In the genomic region with DNA sequence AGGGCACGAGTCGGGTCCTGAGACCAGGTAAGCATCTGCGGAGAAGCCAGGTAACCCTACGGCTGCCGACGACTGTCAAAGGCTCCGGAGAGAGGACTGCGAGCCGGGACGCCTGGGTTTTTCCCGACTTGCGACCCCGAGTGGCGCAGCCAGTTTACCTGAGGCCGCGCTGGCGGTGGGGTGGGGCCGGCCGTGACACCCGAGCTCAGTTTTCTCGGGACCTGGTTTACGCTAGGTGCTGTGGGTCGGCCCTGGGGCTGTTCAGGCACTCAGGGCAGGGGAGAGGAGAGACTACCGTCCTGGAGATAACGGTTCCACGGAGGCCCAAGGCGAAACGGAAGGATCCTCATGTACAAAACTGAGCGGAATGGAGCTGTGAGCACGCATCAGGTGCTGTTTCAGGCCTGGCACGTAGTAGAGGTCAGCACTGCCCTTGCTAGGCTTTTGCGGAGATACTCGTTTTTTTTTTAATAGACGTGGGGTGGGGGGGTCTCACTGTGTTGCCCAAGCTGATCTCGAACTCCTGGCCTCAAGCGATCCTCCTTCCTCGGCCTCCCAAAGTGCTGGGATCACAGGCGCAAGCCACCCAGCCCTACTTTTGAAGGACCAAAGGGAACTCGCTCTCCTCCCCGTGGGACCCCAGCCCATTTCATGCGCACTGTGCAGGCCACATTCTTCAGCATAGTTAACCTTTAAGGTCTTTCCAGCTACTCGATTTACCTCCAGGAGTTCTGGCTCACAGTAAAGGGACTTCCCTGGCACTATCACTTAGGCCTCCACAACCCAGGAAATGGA, we compare ENCODE assay signal across 8 cellular contexts. TPM values are rescaled to one million over a fixed set of nuclear protein-coding genes. Genes with fewer than 3 reads are reported as not detected.
DNase-seq lines count a peak whose midpoint lies in the region; ATAC-seq and TF ChIP-seq lines count a peak whose summit lies in the region.

No MANE protein-coding gene starts in this region.

- no peaks in the 10 kb centered on the region for H3K27me3 ChIP-seq in rectal smooth muscle tissue (ENCODE audit: control insufficient read depth, insufficient read depth, low read length)

- H3K4me1 Mint-ChIP-seq in T-helper 17 cell: peaks cover 48% of the 10 kb centered on the region

- H3K27ac ChIP-seq in rectal smooth muscle tissue (ENCODE audit: low read depth, low read length): peak overlapping the region; percentile 81

- H3K27me3 Mint-ChIP-seq in T-helper 17 cell: no peaks in the 10 kb centered on the region

- H3K9ac ChIP-seq in rectal smooth muscle tissue (ENCODE audit: low read length): peak overlapping the region; percentile 93

- peak overlapping the region; percentile 92 to 96 for H3K4me3 ChIP-seq in foreskin fibroblast (ENCODE audit: low read depth in 1 of 2, low read length in 2 of 2)
- peak overlapping the region; percentile 92 for H3K4me3 ChIP-seq in rectal smooth muscle tissue (ENCODE audit: low read length)

- ATAC-seq in HG03095 (IDR thresholded peaks at IDR 0.05; ENCODE audit: unreplicated experiment) (peak; percentile 5), T-helper 17 cell (peak; percentile 25)

- DNase-seq in NOMO-1 treated with DMSO at 0.1 percent for 48 hours (lab: John Stamatoyannopoulos, UW; ENCODE audit: unreplicated experiment) (peak; percentile 27), NOMO-1 (lab: John Stamatoyannopoulos, UW; ENCODE audit: unreplicated experiment in 2 of 2) (no peak), T-helper 17 cell (no peak), foreskin fibroblast (peak in 1 of 2 donors; percentile 17), NCI-H2081 (lab: John Stamatoyannopoulos, UW) (no peak), islet precursor cell (no peak)

- peak overlapping the region; percentile 99 for H3K4me3 Mint-ChIP-seq in T-helper 17 cell

- no peaks in the 10 kb centered on the region for H3K9me3 ChIP-seq in T-helper 17 cell (ENCODE audit: control insufficient read depth, low read length, poor library complexity, severe bottlenecking)

- peak overlapping the region; percentile 100 for H3K27ac Mint-ChIP-seq in T-helper 17 cell

- TF ChIP-seq CTCF in foreskin fibroblast (IDR thresholded peaks at IDR 0.05; ENCODE audit: low read depth, low read length): no peak

- no peaks in the 10 kb centered on the region for H3K36me3 ChIP-seq in rectal smooth muscle tissue (ENCODE audit: control insufficient read depth, insufficient read depth, low read length)

- peaks cover 4% of the 10 kb centered on the region for H3K36me3 Mint-ChIP-seq in T-helper 17 cell (ENCODE audit: low read depth)

- H3K4me1 ChIP-seq in rectal smooth muscle tissue (ENCODE audit: control insufficient read depth, insufficient read depth, low read length): peaks cover 10% of the 10 kb centered on the region

RNA-seq across cellular contexts. Expression of gene MTRFR, which starts 0.5 kb away (rescaled TPM):
- 10 to 100 TPM; 23.2 to 24.5 TPM for total RNA-seq in T-helper 17 cell

RNA-seq across cellular contexts. Expression of gene MPHOSPH9, which starts 0.8 kb away (rescaled TPM):
- 10 to 100 TPM; 57.7 to 68.3 TPM for total RNA-seq in T-helper 17 cell

RNA-seq across cellular contexts. Expression of gene CDK2AP1, which starts 38.0 kb away (rescaled TPM):
- total RNA-seq in T-helper 17 cell: 10 to 100 TPM in 1 of 2 donors, 1 to 10 TPM in 1; 6.3 to 21.4 TPM
